Comparison of ENCODE assay signal across 8 cellular contexts in genomic region chr15:82985688-82986441, GRCh38. TPM values are rescaled to one million over a fixed set of nuclear protein-coding genes. Genes with fewer than 3 reads are reported as not detected.
DNase-seq lines count a peak whose midpoint lies in the region; ATAC-seq and TF ChIP-seq lines count a peak whose summit lies in the region.

TSS of gene RAMAC (plus strand) at chr15:82986210. CDS start at chr15:82989019, 2,809 bp downstream.

- peaks cover 0 to 3% (median 0%) of the 10 kb centered on the region in 3 donors for H3K27me3 Mint-ChIP-seq in immature natural killer cell (ENCODE audit: low read depth in 3 of 3)

- POLR2A ChIA-PET in AG04449 (lab: Yijun Ruan, JAX), result interaction anchor here (0.9 to 1.9 kb wide), 4 partner anchors 134 to 446 kb away, joined by 3 to 11 read pairs (median 5); partner anchors contain the start of gene RPS17

- H3K27ac Mint-ChIP-seq in immature natural killer cell, result peak within 1 kb of the TSS; percentile 88 to 97 (median 94)

- peak; percentile 92 for ATAC-seq in GM18873 (IDR thresholded peaks at IDR 0.05; ENCODE audit: low FRiP score, unreplicated experiment)
- ATAC-seq in HG03139 (IDR thresholded peaks at IDR 0.05; ENCODE audit: unreplicated experiment), result peak; percentile 96

- CTCF ChIA-PET in AG04449 (lab: Yijun Ruan, JAX), result interaction anchor here (0.6 to 5.2 kb wide), 10 partner anchors 9 to 455 kb away, joined by 3 to 27 read pairs (median 4); partner anchors contain the start of gene RPS17

- peaks cover 29 to 41% of the 10 kb centered on the region in 2 donors for H3K4me1 Mint-ChIP-seq in immature natural killer cell

- peak; percentile 67 for DNase-seq in AG04449 (ENCODE audit: low read depth, low spot score)
- DNase-seq in NCI-H2227 (lab: John Stamatoyannopoulos, UW; ENCODE audit: unreplicated experiment), result peak; percentile 94
- peak in 60 of 61 donors; percentile 50 to 96 (median 89) for DNase-seq in caudate nucleus (lab: John Stamatoyannopoulos, UW)
- peak; percentile 89 to 92 (median 91) for DNase-seq in immature natural killer cell
- peak; percentile 84 for DNase-seq in smooth muscle cell of the brain vasculature (ENCODE audit: low read depth, low spot score)

- TF ChIP-seq CTCF in AG04449 (IDR thresholded peaks at IDR 0.05; ENCODE audit: insufficient read depth, low read length, missing control alignments), result no peak
- no peak for TF ChIP-seq CTCF in WI38 (IDR thresholded peaks at IDR 0.05; ENCODE audit: low read depth, low read length)

- peaks cover 0 to 18% (median 4%) of the 10 kb centered on the region in 3 donors for H3K36me3 Mint-ChIP-seq in immature natural killer cell

- H3K9me3 Mint-ChIP-seq in immature natural killer cell, result no peaks in the 10 kb centered on the region

- H3K4me3 Mint-ChIP-seq in immature natural killer cell, result peak within 1 kb of the TSS; percentile 98 to 100 (median 99)

- peak within 1 kb of the TSS; percentile 99 for H3K4me3 ChIP-seq in AG04449 (ENCODE audit: low read depth, low read length)
- peak within 1 kb of the TSS; percentile 98 for H3K4me3 ChIP-seq in WI38 (ENCODE audit: low read depth, low read length)

- H3K27ac ChIP-seq in caudate nucleus (ENCODE audit: low read depth, low read length), result peak within 1 kb of the TSS; percentile 61

RNA-seq across cellular contexts. Expression of gene RAMAC, which starts in this region (rescaled TPM):
- 10 to 100 TPM; 37.8 to 75.7 (median 52.6) TPM for polyA plus RNA-seq in immature natural killer cell

Comparison
In these comparisons a context has a peak if more than half of its experiments do, and no peak if none do; other contexts are left out.
1. Peak in every context shown above with its lines: DNase-seq, ATAC-seq, H3K4me3 ChIP-seq and H3K27ac ChIP-seq.